Comparison of ENCODE assay signal across 1 cellular context in genomic region chr17:78130439-78131101, GRCh38.
TF ChIP-seq lines count a peak whose summit lies in the region.

A gene with protein sequence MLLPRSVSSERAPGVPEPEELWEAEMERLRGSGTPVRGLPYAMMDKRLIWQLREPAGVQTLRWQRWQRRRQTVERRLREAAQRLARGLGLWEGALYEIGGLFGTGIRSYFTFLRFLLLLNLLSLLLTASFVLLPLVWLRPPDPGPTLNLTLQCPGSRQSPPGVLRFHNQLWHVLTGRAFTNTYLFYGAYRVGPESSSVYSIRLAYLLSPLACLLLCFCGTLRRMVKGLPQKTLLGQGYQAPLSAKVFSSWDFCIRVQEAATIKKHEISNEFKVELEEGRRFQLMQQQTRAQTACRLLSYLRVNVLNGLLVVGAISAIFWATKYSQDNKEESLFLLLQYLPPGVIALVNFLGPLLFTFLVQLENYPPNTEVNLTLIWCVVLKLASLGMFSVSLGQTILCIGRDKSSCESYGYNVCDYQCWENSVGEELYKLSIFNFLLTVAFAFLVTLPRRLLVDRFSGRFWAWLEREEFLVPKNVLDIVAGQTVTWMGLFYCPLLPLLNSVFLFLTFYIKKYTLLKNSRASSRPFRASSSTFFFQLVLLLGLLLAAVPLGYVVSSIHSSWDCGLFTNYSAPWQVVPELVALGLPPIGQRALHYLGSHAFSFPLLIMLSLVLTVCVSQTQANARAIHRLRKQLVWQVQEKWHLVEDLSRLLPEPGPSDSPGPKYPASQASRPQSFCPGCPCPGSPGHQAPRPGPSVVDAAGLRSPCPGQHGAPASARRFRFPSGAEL (plus strand): TSS chr17:78130771. CDS start chr17:78131589, 818 bp downstream.

TF ChIP-seq in K562, 482 proteins besides CTCF, POLR2A, EP300 and RAD21 (continued from another document):
- TF ChIP-seq, protein P1, sequence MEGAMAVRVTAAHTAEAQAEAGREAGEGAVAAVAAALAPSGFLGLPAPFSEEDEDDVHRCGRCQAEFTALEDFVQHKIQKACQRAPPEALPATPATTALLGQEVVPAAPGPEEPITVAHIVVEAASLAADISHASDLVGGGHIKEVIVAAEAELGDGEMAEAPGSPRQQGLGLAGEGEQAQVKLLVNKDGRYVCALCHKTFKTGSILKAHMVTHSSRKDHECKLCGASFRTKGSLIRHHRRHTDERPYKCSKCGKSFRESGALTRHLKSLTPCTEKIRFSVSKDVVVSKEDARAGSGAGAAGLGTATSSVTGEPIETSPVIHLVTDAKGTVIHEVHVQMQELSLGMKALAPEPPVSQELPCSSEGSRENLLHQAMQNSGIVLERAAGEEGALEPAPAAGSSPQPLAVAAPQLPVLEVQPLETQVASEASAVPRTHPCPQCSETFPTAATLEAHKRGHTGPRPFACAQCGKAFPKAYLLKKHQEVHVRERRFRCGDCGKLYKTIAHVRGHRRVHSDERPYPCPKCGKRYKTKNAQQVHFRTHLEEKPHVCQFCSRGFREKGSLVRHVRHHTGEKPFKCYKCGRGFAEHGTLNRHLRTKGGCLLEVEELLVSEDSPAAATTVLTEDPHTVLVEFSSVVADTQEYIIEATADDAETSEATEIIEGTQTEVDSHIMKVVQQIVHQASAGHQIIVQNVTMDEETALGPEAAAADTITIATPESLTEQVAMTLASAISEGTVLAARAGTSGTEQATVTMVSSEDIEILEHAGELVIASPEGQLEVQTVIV (CRISPR knock-in tag; IDR thresholded peaks at IDR 0.05; ENCODE audit: borderline replicate concordance), result no peak
- TF ChIP-seq MXD1 (CRISPR knock-in tag; IDR thresholded peaks at IDR 0.05; ENCODE audit: borderline replicate concordance, poor library complexity, severe bottlenecking) (peak; percentile 9), NKRF (IDR thresholded peaks at IDR 0.05; ENCODE audit: borderline replicate concordance) (no peak), THRAP3 (IDR thresholded peaks at IDR 0.05; ENCODE audit: borderline replicate concordance) (no peak), ETV1 (tag; conservative IDR thresholded peaks at IDR 0.05; ENCODE audit: low read depth) (peak; percentile 60), NRF1 (conservative IDR thresholded peaks at IDR 0.05 in 1 of 2, IDR thresholded peaks at IDR 0.05 in 1 of 2) (no peak), CTBP1 (IDR thresholded peaks at IDR 0.05; ENCODE audit: borderline replicate concordance) (peak; percentile 10; the same call in 1 of the 2 replicates), KAT7 (CRISPR knock-in tag; IDR thresholded peaks at IDR 0.05; ENCODE audit: borderline replicate concordance) (0 out of 2 replicates have a peak, but pooled peaks have one; percentile 51), NR1H2 (CRISPR knock-in tag; IDR thresholded peaks at IDR 0.05) (0 out of 2 replicates have a peak, but pooled peaks have one; percentile 12), ZNF592 (IDR thresholded peaks at IDR 0.05) (peak; percentile 93), ZFX (CRISPR knock-in tag; IDR thresholded peaks at IDR 0.05) (peak; percentile 47; the same call in 1 of the 2 replicates), GABPA (tag; conservative IDR thresholded peaks at IDR 0.05; ENCODE audit: low read depth) (peak; percentile 60), SMAD4 (CRISPR knock-in tag; conservative IDR thresholded peaks at IDR 0.05) (peak; percentile 78; the same call in 1 of the 2 replicates), MEIS2 (IDR thresholded peaks at IDR 0.05; ENCODE audit: partially characterized antibody) (no peak), CEBPG (CRISPR knock-in tag; IDR thresholded peaks at IDR 0.05) (no peak), CEBPG (tag; conservative IDR thresholded peaks at IDR 0.05 in 1 of 2, IDR thresholded peaks at IDR 0.05 in 1 of 2) (no peak), L3MBTL2 (IDR thresholded peaks at IDR 0.05) (peak; percentile 39; the same call in 1 of the 2 replicates)
- TF ChIP-seq, protein P2, sequence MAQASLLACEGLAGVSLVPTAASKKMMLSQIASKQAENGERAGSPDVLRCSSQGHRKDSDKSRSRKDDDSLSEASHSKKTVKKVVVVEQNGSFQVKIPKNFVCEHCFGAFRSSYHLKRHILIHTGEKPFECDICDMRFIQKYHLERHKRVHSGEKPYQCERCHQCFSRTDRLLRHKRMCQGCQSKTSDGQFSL (CRISPR knock-in tag; IDR thresholded peaks at IDR 0.05), result no peak
- TF ChIP-seq, protein P2 (tag; IDR thresholded peaks at IDR 0.05), result no peak
